In genomic region chr20:8787090-8787489, GRCh38 we compare ENCODE assay signal across 22 cellular contexts.
DNase-seq lines count a peak whose midpoint lies in the region; ATAC-seq and TF ChIP-seq lines count a peak whose summit lies in the region.
"Had no signal": no experiment of that assay in that cellular context is flagged by ENCODE, and none has a peak within 500 bp of the region (broad histone marks: within the 10 kb centered on the region; RNA-seq: fewer than 3 reads in every experiment).

No MANE protein-coding gene starts in this region.

- H3K27ac Mint-ChIP-seq in Calu3 (ENCODE audit: unreplicated experiment) = no peak overlapping the region
- H3K27ac Mint-ChIP-seq in stimulated activated effector memory CD8-positive, alpha-beta T cell treated with anti-CD3 and anti-CD28 coated beads, Interleukin-12 subunit alpha, Interleukin-12 subunit beta, amount 100 ng/mL, for 72 hours = peak overlapping the region; percentile 52
- H3K27ac Mint-ChIP-seq: CD4-positive, alpha-beta memory T cell; IgD-negative memory B cell had no signal

- ATAC-seq in stimulated activated effector memory CD8-positive, alpha-beta T cell treated with anti-CD3 and anti-CD28 coated beads, Interleukin-12 subunit alpha, Interleukin-12 subunit beta, amount 100 ng/mL, for 72 hours = no peak
- no peak for ATAC-seq in GM18502 (IDR thresholded peaks at IDR 0.05; ENCODE audit: poor library complexity, unreplicated experiment)
- ATAC-seq: Panc1 had no signal

- intact Hi-C loops in Calu3 (cut with micrococcal nuclease; ENCODE audit: unreplicated experiment) (no loop called here), colonic mucosa (cut with DNase I) (no loop called here), left ventricle myocardium inferior (cut with micrococcal nuclease) (no loop called here)

- H3K27me3 ChIP-seq in colonic mucosa (no peaks in the 10 kb centered on the region), left ventricle myocardium inferior (ENCODE audit: low read depth) (no peaks in the 10 kb centered on the region)

- H3K36me3 ChIP-seq in colonic mucosa = no peaks in the 10 kb centered on the region
- H3K36me3 ChIP-seq in left ventricle myocardium inferior = no peaks in the 10 kb centered on the region

- peak; percentile 4 for DNase-seq in Calu3
- peak; percentile 54 for DNase-seq in colonic mucosa
- DNase-seq in stimulated activated effector memory CD8-positive, alpha-beta T cell treated with anti-CD3 and anti-CD28 coated beads, Interleukin-12 subunit alpha, Interleukin-12 subunit beta, amount 100 ng/mL, for 72 hours (ENCODE audit: low spot score in 2 of 2) = no peak
- DNase-seq in Ammon's horn (ENCODE audit: low spot score) = no peak
- no peak for DNase-seq in left ventricle myocardium inferior
- DNase-seq: AML-193; C1 segment of cervical spinal cord; CD4-positive, alpha-beta memory T cell; COR-L47; GOT3; HCEC 1CT; NCI-H1105 treated with DMSO at 0.1 percent for 48 hours; NCI-H1694; NCI-H2029 treated with DMSO at 0.1 percent for 48 hours; NCI-H69; SIG-M5 had no signal

- no peak for TF ChIP-seq RAD21 in Ishikawa (IDR thresholded peaks at IDR 0.05; ENCODE audit: low read depth)

- no peaks in the 10 kb centered on the region for H3K4me1 Mint-ChIP-seq in Calu3 (ENCODE audit: low read depth, unreplicated experiment)
- no peaks in the 10 kb centered on the region for H3K4me1 Mint-ChIP-seq in stimulated activated effector memory CD8-positive, alpha-beta T cell treated with anti-CD3 and anti-CD28 coated beads, Interleukin-12 subunit alpha, Interleukin-12 subunit beta, amount 100 ng/mL, for 72 hours
- H3K4me1 Mint-ChIP-seq: CD4-positive, alpha-beta memory T cell; IgD-negative memory B cell had no signal

- no peak overlapping the region for H3K4me3 Mint-ChIP-seq in Calu3 (ENCODE audit: low read depth, unreplicated experiment)
- no peak overlapping the region for H3K4me3 Mint-ChIP-seq in stimulated activated effector memory CD8-positive, alpha-beta T cell treated with anti-CD3 and anti-CD28 coated beads, Interleukin-12 subunit alpha, Interleukin-12 subunit beta, amount 100 ng/mL, for 72 hours
- H3K4me3 Mint-ChIP-seq: CD4-positive, alpha-beta memory T cell; IgD-negative memory B cell had no signal

- no peaks in the 10 kb centered on the region for H3K36me3 Mint-ChIP-seq in Calu3 (ENCODE audit: insufficient read depth, unreplicated experiment)
- H3K36me3 Mint-ChIP-seq in stimulated activated effector memory CD8-positive, alpha-beta T cell treated with anti-CD3 and anti-CD28 coated beads, Interleukin-12 subunit alpha, Interleukin-12 subunit beta, amount 100 ng/mL, for 72 hours = no peaks in the 10 kb centered on the region
- H3K36me3 Mint-ChIP-seq: IgD-negative memory B cell had no signal

- H3K9me3 ChIP-seq in colonic mucosa (no peaks in the 10 kb centered on the region), left ventricle myocardium inferior (replicated peaks) (no peaks in the 10 kb centered on the region)

- CTCF ChIA-PET in Calu3 (lab: Charles Lee) = no interaction called here

- no peaks in the 10 kb centered on the region for H3K27me3 Mint-ChIP-seq in Calu3 (ENCODE audit: unreplicated experiment)
- H3K27me3 Mint-ChIP-seq: CD4-positive, alpha-beta memory T cell; IgD-negative memory B cell had no signal

- H3K9me3 Mint-ChIP-seq in Calu3 (ENCODE audit: low read depth, unreplicated experiment) = no peaks in the 10 kb centered on the region
- no peaks in the 10 kb centered on the region for H3K9me3 Mint-ChIP-seq in stimulated activated effector memory CD8-positive, alpha-beta T cell treated with anti-CD3 and anti-CD28 coated beads, Interleukin-12 subunit alpha, Interleukin-12 subunit beta, amount 100 ng/mL, for 72 hours
- H3K9me3 Mint-ChIP-seq: CD4-positive, alpha-beta memory T cell; IgD-negative memory B cell had no signal

- no TSS peak for BruUV-seq in Calu3 (replicated peaks; lab: Mats Ljungman, UMichigan)

- H3K9ac ChIP-seq in colonic mucosa (ENCODE audit: low read depth in 2 of 2, low read length in 2 of 2) = no peak overlapping the region

- H3K4me1 ChIP-seq in colonic mucosa = peaks cover 4% of the 10 kb centered on the region
- peaks cover 4% of the 10 kb centered on the region for H3K4me1 ChIP-seq in left ventricle myocardium inferior

- TF ChIP-seq CTCF in Calu3 (IDR thresholded peaks at IDR 0.05; ENCODE audit: unreplicated experiment) (no peak), colonic mucosa (IDR thresholded peaks at IDR 0.05) (no peak), left ventricle myocardium inferior (IDR thresholded peaks at IDR 0.05; ENCODE audit: borderline replicate concordance) (no peak)

- no peak for TF ChIP-seq EP300 in Ishikawa (IDR thresholded peaks at IDR 0.05; ENCODE audit: borderline replicate concordance)

- H3K4me3 ChIP-seq in colonic mucosa (no peak overlapping the region), left ventricle myocardium inferior (no peak overlapping the region)
- H3K4me3 ChIP-seq: SK-N-MC had no signal

- no peak overlapping the region for H3K27ac ChIP-seq in colonic mucosa
- H3K27ac ChIP-seq in left ventricle myocardium inferior (replicated peaks) = no peak overlapping the region
- H3K27ac ChIP-seq: RWPE1, SK-N-MC had no signal

TF ChIP-seq in Ishikawa, 13 proteins besides CTCF, POLR2A, EP300 and RAD21:
- TF ChIP-seq, protein P1, sequence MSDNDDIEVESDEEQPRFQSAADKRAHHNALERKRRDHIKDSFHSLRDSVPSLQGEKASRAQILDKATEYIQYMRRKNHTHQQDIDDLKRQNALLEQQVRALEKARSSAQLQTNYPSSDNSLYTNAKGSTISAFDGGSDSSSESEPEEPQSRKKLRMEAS (IDR thresholded peaks at IDR 0.05) = no peak
- TF ChIP-seq TEAD4 (IDR thresholded peaks at IDR 0.05) = 0 out of 2 replicates have a peak, but pooled peaks have one; percentile 5

Comparison
In these comparisons a context has a peak if more than half of its experiments do, and no peak if none do; other contexts are left out.
1. DNase-seq: peak in Calu3 (single experiment) and colonic mucosa (single experiment); none in stimulated activated effector memory CD8-positive, alpha-beta T cell treated with anti-CD3 and anti-CD28 coated beads, Interleukin-12 subunit alpha, Interleukin-12 subunit beta, amount 100 ng/mL, for 72 hours (0 of 2), Ammon's horn (single experiment) and left ventricle myocardium inferior (single experiment).